In the genomic region with DNA sequence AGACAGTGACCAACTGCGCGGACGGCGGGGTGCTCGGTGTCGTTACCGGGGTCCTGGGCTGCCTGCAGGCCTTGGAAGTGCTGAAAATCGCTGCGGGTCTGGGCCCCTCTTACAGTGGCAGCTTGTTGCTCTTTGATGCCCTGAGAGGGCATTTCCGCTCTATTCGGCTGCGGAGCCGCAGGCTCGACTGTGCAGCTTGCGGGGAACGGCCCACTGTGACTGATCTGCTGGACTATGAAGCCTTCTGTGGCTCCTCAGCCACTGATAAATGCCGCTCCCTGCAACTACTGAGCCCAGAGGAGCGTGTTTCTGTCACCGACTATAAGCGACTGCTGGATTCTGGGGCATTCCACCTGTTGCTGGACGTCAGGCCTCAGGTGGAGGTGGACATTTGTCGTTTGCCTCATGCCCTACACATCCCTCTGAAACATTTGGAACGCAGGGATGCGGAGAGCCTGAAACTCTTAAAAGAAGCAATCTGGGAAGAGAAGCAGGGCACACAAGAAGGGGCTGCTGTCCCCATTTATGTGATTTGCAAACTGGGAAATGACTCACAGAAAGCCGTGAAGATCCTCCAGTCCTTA, we compare ENCODE assay signal across 8 cellular contexts. TPM values are rescaled to one million over a fixed set of nuclear protein-coding genes. Genes with fewer than 3 reads are reported as not detected.
DNase-seq lines count a peak whose midpoint lies in the region; ATAC-seq, FAIRE-seq and TF ChIP-seq lines count a peak whose summit lies in the region.

No MANE protein-coding gene starts in this region.

- no peak for FAIRE-seq in small intestine (lab: Jason Lieb, UNC)

- peaks cover 9% of the 10 kb centered on the region for H3K36me3 Mint-ChIP-seq in activated CD4-positive, alpha-beta memory T cell treated with anti-CD3 and anti-CD28 coated beads, Interleukin-2, amount 10 ng/mL, durations not matched to agents 7 days and 5 days (ENCODE audit: low read depth)

- H3K9me3 ChIP-seq in HCT116 (ENCODE audit: control insufficient read depth in 1 of 2, insufficient read depth in 1 of 2, low read depth in 1 of 2, low read length in 2 of 2) (no peaks in the 10 kb centered on the region), small intestine (ENCODE audit: control insufficient read depth, low read depth) (no peaks in the 10 kb centered on the region), aorta (ENCODE audit: control insufficient read depth, low read length) (no peaks in the 10 kb centered on the region)

- 60 to 70% (median 67%) methylated on average over 25 of the region's 25 CpGs for WGBS in small intestine, 3 donors
- 59 to 67% methylated on average over 21 to 25 of the region's 25 CpGs for WGBS in aorta, 2 donors

- peak overlapping the region; percentile 96 for H3K9ac ChIP-seq in HCT116 (ENCODE audit: low read length)

- intact Hi-C loops in HCT116 (cut with micrococcal nuclease) = no loop called here
- intact Hi-C loops in aorta (cut with DNase I) = no loop called here

- no peak overlapping the region for H2AFZ ChIP-seq in HCT116 (ENCODE audit: low read depth, low read length, poor library complexity, severe bottlenecking)

- H3K4me3 ChIP-seq in HCT116 (replicated peaks in 1 of 2; ENCODE audit: low read depth in 1 of 2, low read length in 2 of 2) = peak overlapping the region; percentile 60 to 77
- H3K4me3 ChIP-seq in iPS-11a (ENCODE audit: low read depth, low read length) = peak overlapping the region; percentile 99
- peak overlapping the region; percentile 88 to 92 for H3K4me3 ChIP-seq in small intestine (ENCODE audit: low read depth in 1 of 2, low read length in 2 of 2)
- H3K4me3 ChIP-seq in aorta (ENCODE audit: low read length in 2 of 2) = peak overlapping the region in 1 of 2 donors; percentile 86

- H3K27ac Mint-ChIP-seq in activated CD4-positive, alpha-beta memory T cell treated with anti-CD3 and anti-CD28 coated beads, Interleukin-2, amount 10 ng/mL, durations not matched to agents 7 days and 5 days = no peak overlapping the region

- RAD21 ChIA-PET in HCT116 (lab: Charles Lee; ENCODE audit: low non-redundant PET in 1 of 2, low total read pairs in 2 of 2, uncharacterized antibody in 2 of 2, unreplicated experiment in 2 of 2) = no interaction called here

- peaks cover 51% of the 10 kb centered on the region for H3K4me1 Mint-ChIP-seq in activated CD4-positive, alpha-beta memory T cell treated with anti-CD3 and anti-CD28 coated beads, Interleukin-2, amount 10 ng/mL, durations not matched to agents 7 days and 5 days

- peaks cover 69% of the 10 kb centered on the region for H3K79me2 ChIP-seq in HCT116 (ENCODE audit: insufficient read depth, low read length)

- CTCF ChIA-PET in HCT116 (lab: Charles Lee) = no interaction called here
- CTCF ChIA-PET in activated CD4-positive, alpha-beta memory T cell treated with anti-CD3 and anti-CD28 coated beads, Interleukin-2, amount 10 ng/mL, durations not matched to agents 7 days and 5 days (lab: Charles Lee) = interaction anchor here (1.0 to 1.2 kb wide), 2 partner anchors 28 to 165 kb away, joined by 3 to 5 read pairs; partner anchors contain the start of gene BCAS4

- peak overlapping the region; percentile 99 for H3K4me3 Mint-ChIP-seq in activated CD4-positive, alpha-beta memory T cell treated with anti-CD3 and anti-CD28 coated beads, Interleukin-2, amount 10 ng/mL, durations not matched to agents 7 days and 5 days

- no peaks in the 10 kb centered on the region for H3K27me3 Mint-ChIP-seq in activated CD4-positive, alpha-beta memory T cell treated with anti-CD3 and anti-CD28 coated beads, Interleukin-2, amount 10 ng/mL, durations not matched to agents 7 days and 5 days

- POLR2A ChIA-PET in HCT116 (lab: Charles Lee) = no interaction called here
- POLR2A ChIA-PET in activated CD4-positive, alpha-beta memory T cell treated with anti-CD3 and anti-CD28 coated beads, Interleukin-2, amount 10 ng/mL, durations not matched to agents 7 days and 5 days (lab: Charles Lee) = interaction anchor here (2.4 to 3.8 kb wide), 2 partner anchors 28 to 165 kb away, joined by 40 to 170 read pairs; partner anchors contain the start of genes ADNP and BCAS4

- DNase-seq in HCT116 (ENCODE audit: low read depth, low spot score) = no peak
- no peak for DNase-seq in activated CD4-positive, alpha-beta memory T cell treated with anti-CD3 and anti-CD28 coated beads, Interleukin-2, amount 10 ng/mL, durations not matched to agents 7 days and 5 days
- no peak for DNase-seq in small intestine
- DNase-seq in DMS53 (lab: John Stamatoyannopoulos, UW) = no peak
- no peak for DNase-seq in aorta
- no peak for DNase-seq in cerebellum (ENCODE audit: low spot score)

- H3K27me3 ChIP-seq in HCT116 (ENCODE audit: insufficient read depth, low read length) (no peaks in the 10 kb centered on the region), small intestine (ENCODE audit: control insufficient read depth in 2 of 2, insufficient read depth in 2 of 2, low read length in 2 of 2) (no peaks in the 10 kb centered on the region), aorta (ENCODE audit: control insufficient read depth in 1 of 2, insufficient read depth in 2 of 2, low read length in 1 of 2) (no peaks in the 10 kb centered on the region)

- H4K20me1 ChIP-seq in HCT116 (ENCODE audit: insufficient read depth) = peaks cover 12% of the 10 kb centered on the region; the same call in 1 of the 2 replicates

- H3K9me3 Mint-ChIP-seq in activated CD4-positive, alpha-beta memory T cell treated with anti-CD3 and anti-CD28 coated beads, Interleukin-2, amount 10 ng/mL, durations not matched to agents 7 days and 5 days = no peaks in the 10 kb centered on the region

- H3K4me1 ChIP-seq in HCT116 (ENCODE audit: control insufficient read depth in 1 of 2, insufficient read depth in 2 of 2, low read length in 2 of 2) = peaks cover 14 to 19% of the 10 kb centered on the region in 2 experiments
- peaks cover 12 to 15% of the 10 kb centered on the region in 2 donors for H3K4me1 ChIP-seq in small intestine (ENCODE audit: control insufficient read depth in 2 of 2, insufficient read depth in 1 of 2, low read depth in 1 of 2, low read length in 1 of 2)
- no peaks in the 10 kb centered on the region for H3K4me1 ChIP-seq in aorta (ENCODE audit: control insufficient read depth in 1 of 2, insufficient read depth in 2 of 2, low read length in 2 of 2)

- H3K36me3 ChIP-seq in HCT116 (ENCODE audit: control insufficient read depth in 1 of 2, insufficient read depth in 2 of 2, low read length in 2 of 2) = peaks cover 0 to 7% of the 10 kb centered on the region in 2 experiments; a peak in 2 of 4 replicates
- H3K36me3 ChIP-seq in small intestine (ENCODE audit: control insufficient read depth in 2 of 2, insufficient read depth in 2 of 2, low read length in 2 of 2) = no peaks in the 10 kb centered on the region
- no peaks in the 10 kb centered on the region for H3K36me3 ChIP-seq in aorta (ENCODE audit: control insufficient read depth in 1 of 2, insufficient read depth in 2 of 2, low read length in 1 of 2)

- TF ChIP-seq RAD21 in HCT116 (IDR thresholded peaks at IDR 0.05; ENCODE audit: low read depth) = no peak

- peak overlapping the region; percentile 82 for H3K4me2 ChIP-seq in HCT116 (ENCODE audit: low read length)

- BruUV-seq in HCT116 (replicated peaks; lab: Mats Ljungman, UMichigan) = no TSS peak

- no peaks in the 10 kb centered on the region for H3K9me2 ChIP-seq in HCT116 (ENCODE audit: insufficient read depth)

- H3K27ac ChIP-seq in HCT116 (ENCODE audit: low read depth, low read length) (peak overlapping the region; percentile 66), small intestine (ENCODE audit: low read depth in 1 of 2, low read length in 1 of 2) (no peak overlapping the region), aorta (ENCODE audit: low read depth in 1 of 2, low read length in 2 of 2) (no peak overlapping the region)

- TF ChIP-seq CTCF in HCT116 (IDR thresholded peaks at IDR 0.05 in 2 of 3, conservative IDR thresholded peaks at IDR 0.05 in 1 of 3; ENCODE audit: borderline replicate concordance in 1 of 3, insufficient read depth in 1 of 3, low read depth in 2 of 3, low read length in 2 of 3) = no peak

- ATAC-seq in HCT116 (no peak), GM21360 (IDR thresholded peaks at IDR 0.05; ENCODE audit: unreplicated experiment) (no peak), aorta (ENCODE audit: low FRiP score) (no peak)

- no peak for TF ChIP-seq POLR2A in HCT116 (IDR thresholded peaks at IDR 0.05; ENCODE audit: borderline replicate concordance, extremely low read depth, insufficient read depth, insufficient read length)

TF ChIP-seq in HCT116, 20 proteins besides CTCF, POLR2A, EP300 and RAD21:
- TF ChIP-seq SRF (IDR thresholded peaks at IDR 0.05; ENCODE audit: low read depth) = no peak
TF ChIP-seq in HCT116: peak in this region for 0.

RNA-seq across cellular contexts. Expression of gene MOCS3, which starts 1.0 kb away (rescaled TPM):
- total RNA-seq in HCT116 (2021; ENCODE audit: unreplicated experiment) = 6.4 TPM
- polyA plus RNA-seq in HCT116 (2012) = 2.9 and 3.4 TPM in 2 replicates
- total RNA-seq in activated CD4-positive, alpha-beta memory T cell treated with anti-CD3 and anti-CD28 coated beads, Interleukin-2, amount 10 ng/mL, durations not matched to agents 7 days and 5 days = 1 to 10 TPM; 4.1 to 4.7 TPM
- 1 to 10 TPM; 2.2 to 3.5 (median 2.2) TPM for polyA plus RNA-seq in small intestine
- 1 to 10 TPM; 2.7 to 3.2 TPM for total RNA-seq in aorta
- polyA plus RNA-seq in aorta = 1 to 10 TPM; 1.0 to 2.6 TPM
- total RNA-seq in cerebellum = 5.5 TPM

RNA-seq across cellular contexts. Expression of gene DPM1, which starts 1.3 kb away (rescaled TPM):
- total RNA-seq in HCT116 (2021; ENCODE audit: unreplicated experiment) (65.5 TPM), aorta (10 to 100 TPM; 29.6 to 35.8 TPM), cerebellum (23.6 TPM)
- 34.6 and 52.8 TPM in 2 replicates for polyA plus RNA-seq in HCT116 (2012)
- total RNA-seq in activated CD4-positive, alpha-beta memory T cell treated with anti-CD3 and anti-CD28 coated beads, Interleukin-2, amount 10 ng/mL, durations not matched to agents 7 days and 5 days = 10 to 100 TPM; 46.8 to 49.8 TPM
- polyA plus RNA-seq in small intestine (10 to 100 TPM; 43.6 to 66.2 (median 49.2) TPM), aorta (10 to 100 TPM; 54.5 to 59.0 TPM)

RNA-seq across cellular contexts. Expression of gene ADNP, which starts 28.4 kb away (rescaled TPM):
- total RNA-seq in HCT116 (2021; ENCODE audit: unreplicated experiment) (85.9 TPM), aorta (10 to 100 TPM; 48.1 to 61.4 TPM), cerebellum (84.3 TPM)
- 34.3 and 46.9 TPM in 2 replicates for polyA plus RNA-seq in HCT116 (2012)
- total RNA-seq in activated CD4-positive, alpha-beta memory T cell treated with anti-CD3 and anti-CD28 coated beads, Interleukin-2, amount 10 ng/mL, durations not matched to agents 7 days and 5 days = 10 to 100 TPM; 58.8 to 63.3 TPM
- polyA plus RNA-seq in small intestine (10 to 100 TPM; 24.9 to 30.1 (median 27.7) TPM), aorta (10 to 100 TPM in 1 of 2 donors, 1 to 10 TPM in 1; 9.4 to 29.8 TPM)
